In the genomic region with DNA sequence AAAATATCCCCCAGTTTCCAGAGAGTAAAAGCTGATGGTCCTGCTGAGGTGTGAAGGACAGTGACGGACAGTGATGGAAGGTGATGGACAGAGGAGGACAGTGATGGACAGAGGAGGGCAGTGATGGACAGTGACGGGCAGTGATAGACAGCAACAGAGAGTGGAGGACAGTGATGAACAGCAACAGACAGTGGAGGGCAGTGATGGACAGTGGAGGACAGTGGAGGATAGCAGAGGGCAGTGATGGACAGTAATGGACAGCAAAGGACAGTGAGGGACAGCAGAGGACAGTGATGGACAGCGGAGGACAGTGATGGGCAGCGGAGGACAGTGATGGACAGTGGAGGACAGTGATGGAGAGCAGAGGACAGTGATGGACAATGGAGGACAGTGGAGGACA, we compare ENCODE assay signal across 23 cellular contexts. TPM values are rescaled to one million over a fixed set of nuclear protein-coding genes. Genes with fewer than 3 reads are reported as not detected.
DNase-seq lines count a peak whose midpoint lies in the region; ATAC-seq, FAIRE-seq and TF ChIP-seq lines count a peak whose summit lies in the region.
"Had no signal": no experiment of that assay in that cellular context is flagged by ENCODE, and none has a peak within 500 bp of the region (broad histone marks: within the 10 kb centered on the region; RNA-seq: fewer than 3 reads in every experiment).

No MANE protein-coding gene starts in this region.

- no peak for TF ChIP-seq POLR2A in H1 (IDR thresholded peaks at IDR 0.05; ENCODE audit: control extremely low read depth in 1 of 2, low read depth in 2 of 2, low read length in 2 of 2)

- H4K5ac ChIP-seq in H1 (ENCODE audit: insufficient read length, low read depth, low read length), result peak overlapping the region; percentile 29

- H2BK15ac ChIP-seq in H1 (ENCODE audit: low read length), result peak overlapping the region; percentile 98; the same call in 1 of the 2 replicates

- WGBS in H1 (ENCODE audit: extremely low coverage in 1 of 2, insufficient coverage in 1 of 2, insufficient read length in 1 of 2, insufficient replicate concordance in 2 of 2, low coverage in 1 of 2, low lambda C conversion rate in 2 of 2, missing lambda C conversion rate in 1 of 2), 2 experiments, result 84% methylated on average over 4 of the region's 4 CpGs; no CpG with 5 or more reads in 1 of the 2 experiments

- H2AFZ ChIP-seq in H1 (ENCODE audit: low read length), result no peak overlapping the region
- H2AFZ ChIP-seq: GM23338 had no signal

- H3K36me3 Mint-ChIP-seq in activated CD4-positive, alpha-beta T cell treated with anti-CD3 and anti-CD28 coated beads, Interleukin-2, amount 10 ng/mL, durations not matched to agents 7 days and 5 days (ENCODE audit: low read depth), result no peaks in the 10 kb centered on the region
- no peaks in the 10 kb centered on the region for H3K36me3 Mint-ChIP-seq in activated CD4-positive, alpha-beta T cell treated with anti-CD3 and anti-CD28 coated beads, Interleukin-2, amount 10 ng/mL, durations not matched to agents 24 days and 14 days (ENCODE audit: low read depth)
- peaks cover 6% of the 10 kb centered on the region for H3K36me3 Mint-ChIP-seq in nephron progenitor cell (ENCODE audit: low read depth)
- no peaks in the 10 kb centered on the region for H3K36me3 Mint-ChIP-seq in CD4-positive, alpha-beta memory T cell
- no peaks in the 10 kb centered on the region for H3K36me3 Mint-ChIP-seq in CD8-positive, alpha-beta T cell

- H3K18ac ChIP-seq in H1 (ENCODE audit: extremely low read depth, low read length), result no peak overlapping the region; the same call in 1 of the 2 replicates

- H3K27ac ChIP-seq in H1 (ENCODE audit: low read depth, low read length), result no peak overlapping the region
- no peak overlapping the region for H3K27ac ChIP-seq in CD4-positive, alpha-beta memory T cell (ENCODE audit: low read depth, low read length)
- no peak overlapping the region for H3K27ac ChIP-seq in CD8-positive, alpha-beta T cell (ENCODE audit: low read depth, low read length)
- H3K27ac ChIP-seq: 22Rv1 had no signal

- intact Hi-C loops in activated CD4-positive, alpha-beta T cell treated with anti-CD3 and anti-CD28 coated beads, Interleukin-2, amount 10 ng/mL, durations not matched to agents 24 days and 14 days (cut with micrococcal nuclease), result no loop called here
- intact Hi-C loops in CD4-positive, alpha-beta memory T cell (cut with micrococcal nuclease), result no loop called here
- intact Hi-C loops in CD8-positive, alpha-beta T cell (cut with DNase I, micrococcal nuclease), result no loop called here

- H4K8ac ChIP-seq in H1 (ENCODE audit: extremely low read depth, insufficient read depth, low read length), result 0 out of 2 replicates have a peak overlapping the region, but pooled peaks have one; percentile 28

- TF ChIP-seq CTCF in H1 (IDR thresholded peaks at IDR 0.05; ENCODE audit: control extremely low read depth in 1 of 3, insufficient read depth in 1 of 3, low read depth in 1 of 3, low read length in 3 of 3) (no peak), nephron progenitor cell (IDR thresholded peaks at IDR 0.05) (no peak)
- TF ChIP-seq CTCF in CD8-positive, alpha-beta T cell (IDR thresholded peaks at IDR 0.05), result no peak

- peak overlapping the region; percentile 94 for H4K91ac ChIP-seq in H1 (replicated peaks; ENCODE audit: insufficient read length, low read length)

- no peak overlapping the region for H2BK120ac ChIP-seq in H1 (replicated peaks; ENCODE audit: low read depth, low read length)

- peak overlapping the region; percentile 54 for H3K27ac Mint-ChIP-seq in activated CD4-positive, alpha-beta T cell treated with anti-CD3 and anti-CD28 coated beads, Interleukin-2, amount 10 ng/mL, durations not matched to agents 7 days and 5 days
- no peak overlapping the region for H3K27ac Mint-ChIP-seq in activated CD4-positive, alpha-beta T cell treated with anti-CD3 and anti-CD28 coated beads, Interleukin-2, amount 10 ng/mL, durations not matched to agents 24 days and 14 days
- no peak overlapping the region for H3K27ac Mint-ChIP-seq in nephron progenitor cell
- no peak overlapping the region for H3K27ac Mint-ChIP-seq in CD4-positive, alpha-beta memory T cell
- no peak overlapping the region for H3K27ac Mint-ChIP-seq in CD8-positive, alpha-beta T cell
- H3K27ac Mint-ChIP-seq: GM23338 had no signal

- no peaks in the 10 kb centered on the region; the same call in 1 of the 2 replicates for H3K79me1 ChIP-seq in H1 (ENCODE audit: low read depth, low read length)

- H3K4me3 ChIP-seq in H1 (ENCODE audit: extremely low read depth in 1 of 4, insufficient read depth in 2 of 4, low read depth in 3 of 4, low read length in 4 of 4), result no peak overlapping the region
- H3K4me3 ChIP-seq in CD4-positive, alpha-beta memory T cell (ENCODE audit: low read length in 2 of 2), result no peak overlapping the region
- H3K4me3 ChIP-seq in CD8-positive, alpha-beta T cell (ENCODE audit: low read depth, low read length), result no peak overlapping the region
- H3K4me3 ChIP-seq: GM23338, MG63 had no signal

- FAIRE-seq in H1 (lab: Jason Lieb, UNC) (no peak), urothelium cell line (lab: Jason Lieb, UNC) (peak; percentile 99)
- FAIRE-seq: GM18507 had no signal

- H3K27me3 ChIP-seq in H1 (replicated peaks in 1 of 4; ENCODE audit: control insufficient read depth in 3 of 4, extremely low read depth in 1 of 4, insufficient read depth in 3 of 4, low read length in 3 of 4), result peaks cover 4 to 47% (median 36%) of the 10 kb centered on the region in 4 experiments
- peaks cover 19% of the 10 kb centered on the region for H3K27me3 ChIP-seq in CD4-positive, alpha-beta memory T cell (ENCODE audit: insufficient read depth, low read length)
- peaks cover 9% of the 10 kb centered on the region for H3K27me3 ChIP-seq in CD8-positive, alpha-beta T cell (ENCODE audit: insufficient read depth, low read length)

- H3K23me2 ChIP-seq in H1 (ENCODE audit: low read depth, low read length), result peaks cover 13% of the 10 kb centered on the region; the same call in 1 of the 2 replicates

- no peak overlapping the region for H3K56ac ChIP-seq in H1 (replicated peaks; ENCODE audit: insufficient read length, low read depth, low read length)

- peak overlapping the region; percentile 91 for H2AK5ac ChIP-seq in H1 (ENCODE audit: low read depth, low read length)

- peaks cover 2 to 18% (median 15%) of the 10 kb centered on the region in 4 experiments for H3K4me1 ChIP-seq in H1 (replicated peaks in 1 of 4; ENCODE audit: control insufficient read depth in 3 of 4, insufficient read depth in 4 of 4, low read length in 3 of 4)
- peaks cover 8% of the 10 kb centered on the region for H3K4me1 ChIP-seq in CD4-positive, alpha-beta memory T cell (ENCODE audit: insufficient read depth, low read length)
- H3K4me1 ChIP-seq in CD8-positive, alpha-beta T cell (ENCODE audit: insufficient read depth, low read length), result peaks cover 7% of the 10 kb centered on the region

- DNase-seq in activated CD4-positive, alpha-beta T cell treated with anti-CD3 and anti-CD28 coated beads, Interleukin-2, amount 10 ng/mL, durations not matched to agents 7 days and 5 days, result no peak
- DNase-seq in activated CD4-positive, alpha-beta T cell treated with anti-CD3 and anti-CD28 coated beads, Interleukin-2, amount 10 ng/mL, durations not matched to agents 24 days and 14 days, result no peak
- no peak for DNase-seq in H1 (ENCODE audit: low read depth in 1 of 2, low spot score in 2 of 2)
- no peak for DNase-seq in nephron progenitor cell
- DNase-seq in urothelium cell line (ENCODE audit: low spot score), result no peak
- no peak for DNase-seq in CD4-positive, alpha-beta memory T cell
- no peak for DNase-seq in CD8-positive, alpha-beta T cell
- DNase-seq in inferior parietal cortex (ENCODE audit: extremely low spot score), result no peak
- DNase-seq: ACHN, C1 segment of cervical spinal cord, GDM1, HCEC 1CT, MG63, NCI-H1417, NCI-H1694 treated with DMSO at 0.1 percent for 48 hours, NCI-H446 treated with DMSO at 0.1 percent for 48 hours, NCI-H526 treated with DMSO at 0.1 percent for 48 hours, SIG-M5 had no signal

- no peak for TF ChIP-seq RAD21 in H1 (IDR thresholded peaks at IDR 0.05 in 1 of 2, conservative IDR thresholded peaks at IDR 0.05 in 1 of 2; ENCODE audit: low read depth in 2 of 2, low read length in 2 of 2)

- CTCF ChIA-PET in activated CD4-positive, alpha-beta T cell treated with anti-CD3 and anti-CD28 coated beads, Interleukin-2, amount 10 ng/mL, durations not matched to agents 7 days and 5 days (lab: Charles Lee), result no interaction called here
- CTCF ChIA-PET in H1 (lab: Charles Lee; ENCODE audit: partially characterized antibody), result interaction anchor here (0.9 to 6.8 kb wide), 4 partner anchors 24 to 42 kb away, joined by 3 to 87 read pairs (median 16); a partner anchor contains a TSS
- CTCF ChIA-PET in CD4-positive, alpha-beta memory T cell (lab: Charles Lee; ENCODE audit: partially characterized antibody), result no interaction called here
- CTCF ChIA-PET in CD8-positive, alpha-beta T cell (lab: Charles Lee), result no interaction called here

- H3K27me3 Mint-ChIP-seq in activated CD4-positive, alpha-beta T cell treated with anti-CD3 and anti-CD28 coated beads, Interleukin-2, amount 10 ng/mL, durations not matched to agents 7 days and 5 days, result peaks cover 32% of the 10 kb centered on the region
- peaks cover 34% of the 10 kb centered on the region for H3K27me3 Mint-ChIP-seq in activated CD4-positive, alpha-beta T cell treated with anti-CD3 and anti-CD28 coated beads, Interleukin-2, amount 10 ng/mL, durations not matched to agents 24 days and 14 days
- peaks cover 49% of the 10 kb centered on the region for H3K27me3 Mint-ChIP-seq in nephron progenitor cell (ENCODE audit: low read depth, poor library complexity)
- peaks cover 33 to 34% of the 10 kb centered on the region in 2 donors for H3K27me3 Mint-ChIP-seq in CD4-positive, alpha-beta memory T cell
- peaks cover 36% of the 10 kb centered on the region for H3K27me3 Mint-ChIP-seq in CD8-positive, alpha-beta T cell (ENCODE audit: low read depth)

- H3K4me3 Mint-ChIP-seq in activated CD4-positive, alpha-beta T cell treated with anti-CD3 and anti-CD28 coated beads, Interleukin-2, amount 10 ng/mL, durations not matched to agents 7 days and 5 days, result no peak overlapping the region
- no peak overlapping the region for H3K4me3 Mint-ChIP-seq in activated CD4-positive, alpha-beta T cell treated with anti-CD3 and anti-CD28 coated beads, Interleukin-2, amount 10 ng/mL, durations not matched to agents 24 days and 14 days
- peak overlapping the region; percentile 31 for H3K4me3 Mint-ChIP-seq in nephron progenitor cell
- H3K4me3 Mint-ChIP-seq in CD4-positive, alpha-beta memory T cell, result peak overlapping the region in 1 of 8 donors; percentile 50
- no peak overlapping the region for H3K4me3 Mint-ChIP-seq in CD8-positive, alpha-beta T cell
- H3K4me3 Mint-ChIP-seq: GM23338 had no signal

- POLR2A ChIA-PET in activated CD4-positive, alpha-beta T cell treated with anti-CD3 and anti-CD28 coated beads, Interleukin-2, amount 10 ng/mL, durations not matched to agents 7 days and 5 days (lab: Charles Lee), result no interaction called here
- POLR2A ChIA-PET in H1 (lab: Charles Lee; ENCODE audit: partially characterized antibody), result interaction anchor here (4.7 kb wide), 1 partner anchor 23 kb away, joined by 21 read pairs; a partner anchor contains a TSS
- POLR2A ChIA-PET in CD4-positive, alpha-beta memory T cell (lab: Charles Lee; ENCODE audit: partially characterized antibody), result no interaction called here
- POLR2A ChIA-PET in CD8-positive, alpha-beta T cell (lab: Charles Lee), result no interaction called here

- peak overlapping the region; percentile 95 for H2BK5ac ChIP-seq in H1 (ENCODE audit: low read depth, low read length)

- H2BK12ac ChIP-seq in H1 (ENCODE audit: low read depth, low read length), result peak overlapping the region; percentile 93

- no peaks in the 10 kb centered on the region for H3K4me1 Mint-ChIP-seq in activated CD4-positive, alpha-beta T cell treated with anti-CD3 and anti-CD28 coated beads, Interleukin-2, amount 10 ng/mL, durations not matched to agents 7 days and 5 days
- H3K4me1 Mint-ChIP-seq in activated CD4-positive, alpha-beta T cell treated with anti-CD3 and anti-CD28 coated beads, Interleukin-2, amount 10 ng/mL, durations not matched to agents 24 days and 14 days, result no peaks in the 10 kb centered on the region
- H3K4me1 Mint-ChIP-seq in nephron progenitor cell, result peaks cover 78% of the 10 kb centered on the region
- H3K4me1 Mint-ChIP-seq in CD4-positive, alpha-beta memory T cell, result peaks cover 7 to 13% (median 9%) of the 10 kb centered on the region in 4 donors
- peaks cover 12% of the 10 kb centered on the region for H3K4me1 Mint-ChIP-seq in CD8-positive, alpha-beta T cell (ENCODE audit: low read depth)

- H3K9ac ChIP-seq in H1 (replicated peaks in 1 of 4; ENCODE audit: extremely low read depth in 1 of 4, low read depth in 3 of 4, low read length in 3 of 4), result no peak overlapping the region

- H2BK20ac ChIP-seq in H1 (ENCODE audit: low read length), result no peak overlapping the region

- H3K9me3 ChIP-seq in H1 (ENCODE audit: insufficient read depth in 2 of 2, low read depth in 1 of 2, low read length in 1 of 2), result no peaks in the 10 kb centered on the region
- H3K9me3 ChIP-seq in CD4-positive, alpha-beta memory T cell (ENCODE audit: control insufficient read depth in 1 of 2, low read length in 2 of 2), result no peaks in the 10 kb centered on the region
- H3K9me3 ChIP-seq in CD8-positive, alpha-beta T cell (ENCODE audit: low read length), result no peaks in the 10 kb centered on the region
- H3K9me3 ChIP-seq: MG63 had no signal

- no peaks in the 10 kb centered on the region for H3K79me2 ChIP-seq in H1 (ENCODE audit: control insufficient read depth in 1 of 2, insufficient read depth in 2 of 2, low read length in 2 of 2)

- peak overlapping the region; percentile 53 for H3K4ac ChIP-seq in H1 (replicated peaks; ENCODE audit: insufficient read length, low read depth, low read length)

- H4K20me1 ChIP-seq in H1 (replicated peaks in 1 of 2; ENCODE audit: control insufficient read depth in 1 of 2, insufficient read depth in 2 of 2, low read length in 2 of 2), result peaks cover 0 to 4% of the 10 kb centered on the region in 2 experiments

- no peak overlapping the region for H3K23ac ChIP-seq in H1 (ENCODE audit: insufficient read length)

- ATAC-seq in CD8-positive, alpha-beta T cell, result no peak
- ATAC-seq: GM23338, SK-N-SH treated with all-trans-retinoic acid at 6 μM for 48 hours had no signal

- no peak overlapping the region for H3K4me2 ChIP-seq in H1 (ENCODE audit: insufficient read depth in 1 of 2, low read depth in 2 of 2, low read length in 2 of 2)
- H3K4me2 ChIP-seq: GM23338 had no signal

- no peaks in the 10 kb centered on the region; a peak in 1 of 8 replicates for H3K36me3 ChIP-seq in H1 (ENCODE audit: control insufficient read depth in 2 of 4, insufficient read depth in 4 of 4, low read length in 3 of 4)
- no peaks in the 10 kb centered on the region for H3K36me3 ChIP-seq in CD4-positive, alpha-beta memory T cell (ENCODE audit: insufficient read depth, low read length)
- H3K36me3 ChIP-seq in CD8-positive, alpha-beta T cell (ENCODE audit: insufficient read depth, low read length), result no peaks in the 10 kb centered on the region
- H3K36me3 ChIP-seq: MG63 had no signal

- no peak overlapping the region for H3K14ac ChIP-seq in H1 (ENCODE audit: insufficient read length)

- H3K9me3 Mint-ChIP-seq in activated CD4-positive, alpha-beta T cell treated with anti-CD3 and anti-CD28 coated beads, Interleukin-2, amount 10 ng/mL, durations not matched to agents 7 days and 5 days, result no peaks in the 10 kb centered on the region
- H3K9me3 Mint-ChIP-seq in activated CD4-positive, alpha-beta T cell treated with anti-CD3 and anti-CD28 coated beads, Interleukin-2, amount 10 ng/mL, durations not matched to agents 24 days and 14 days, result no peaks in the 10 kb centered on the region
- H3K9me3 Mint-ChIP-seq in nephron progenitor cell, result peaks cover 5% of the 10 kb centered on the region
- peaks cover 0 to 4% (median 0%) of the 10 kb centered on the region in 8 donors for H3K9me3 Mint-ChIP-seq in CD4-positive, alpha-beta memory T cell
- no peaks in the 10 kb centered on the region for H3K9me3 Mint-ChIP-seq in CD8-positive, alpha-beta T cell
- H3K9me3 Mint-ChIP-seq: GM23338 had no signal

- TF ChIP-seq EP300 in H1 (IDR thresholded peaks at IDR 0.05; ENCODE audit: borderline replicate concordance in 1 of 2, low read depth in 2 of 2, low read length in 2 of 2), result no peak

RNA-seq across cellular contexts. Expression of a gene that starts 2.7 kb away (rescaled TPM):
- not detected for total RNA-seq in activated CD4-positive, alpha-beta T cell treated with anti-CD3 and anti-CD28 coated beads, Interleukin-2, amount 10 ng/mL, durations not matched to agents 7 days and 5 days
- not detected in 2 replicates for total RNA-seq in activated CD4-positive, alpha-beta T cell treated with anti-CD3 and anti-CD28 coated beads, Interleukin-2, amount 10 ng/mL, durations not matched to agents 24 days and 14 days
- 6.6 and 6.9 TPM in 2 replicates for total RNA-seq in H1 (2021; fragmentation: NEBNext Ultra II Directional; extraction: Animal tissue kit (Norgen Biotek cat#: 25700))
- 17.0 and 21.9 TPM in 2 replicates for polyA plus RNA-seq in H1 (2011; rRNA removed)
- polyA plus RNA-seq in H1 (2011; cell fraction: cytosol; rRNA removed), result 13.2 TPM
- polyA plus RNA-seq in H1 (2011; cell fraction: nucleus; rRNA removed), result 27.5 TPM
- 4.5 to 10.2 TPM (median 8.1 TPM) in 4 replicates for polyA plus RNA-seq in H1 (2012, experiment 1 of 2)
- polyA plus RNA-seq in H1 (2012, experiment 2 of 2), result 6.7 TPM
- 8.1 TPM for polyA plus RNA-seq in H1 (2013, experiment 1 of 2)
- 5.9 TPM for polyA plus RNA-seq in H1 (2013, experiment 2 of 2)
- polyA minus RNA-seq in H1 (2011; rRNA and poly(A)+ RNA removed), result 5.3 and 5.5 TPM in 2 replicates
- 4.3 TPM for polyA minus RNA-seq in H1 (2011; cell fraction: cytosol; rRNA and poly(A)+ RNA removed)
- 7.0 TPM for polyA minus RNA-seq in H1 (2011; cell fraction: nucleus; rRNA and poly(A)+ RNA removed)
- not detected for total RNA-seq in CD4-positive, alpha-beta memory T cell
- polyA plus RNA-seq in CD4-positive, alpha-beta memory T cell, result not detected
- total RNA-seq in CD8-positive, alpha-beta T cell, result not detected
- total RNA-seq: LHCN-M2 had no signal

RNA-seq across cellular contexts. Expression of a gene that starts 15.7 kb away (rescaled TPM):
- total RNA-seq in activated CD4-positive, alpha-beta T cell treated with anti-CD3 and anti-CD28 coated beads, Interleukin-2, amount 10 ng/mL, durations not matched to agents 7 days and 5 days, result 10 to 100 TPM; 88.0 to 94.4 TPM
- total RNA-seq in activated CD4-positive, alpha-beta T cell treated with anti-CD3 and anti-CD28 coated beads, Interleukin-2, amount 10 ng/mL, durations not matched to agents 24 days and 14 days, result 97.0 and 98.2 TPM in 2 replicates
- 93.0 and 100 TPM in 2 replicates for total RNA-seq in H1 (2021; fragmentation: NEBNext Ultra II Directional; extraction: Animal tissue kit (Norgen Biotek cat#: 25700))
- 93.7 and 136 TPM in 2 replicates for polyA plus RNA-seq in H1 (2011; rRNA removed)
- 110 TPM for polyA plus RNA-seq in H1 (2011; cell fraction: cytosol; rRNA removed)
- 723 TPM for polyA plus RNA-seq in H1 (2011; cell fraction: nucleus; rRNA removed)
- 84.2 to 119 TPM (median 111 TPM) in 4 replicates for polyA plus RNA-seq in H1 (2012, experiment 1 of 2)
- polyA plus RNA-seq in H1 (2012, experiment 2 of 2), result 65.8 TPM
- 59.7 TPM for polyA plus RNA-seq in H1 (2013, experiment 1 of 2)
- polyA plus RNA-seq in H1 (2013, experiment 2 of 2), result 49.0 TPM
- 37.5 and 49.1 TPM in 2 replicates for polyA minus RNA-seq in H1 (2011; rRNA and poly(A)+ RNA removed)
- 44.3 TPM for polyA minus RNA-seq in H1 (2011; cell fraction: cytosol; rRNA and poly(A)+ RNA removed)
- 123 TPM for polyA minus RNA-seq in H1 (2011; cell fraction: nucleus; rRNA and poly(A)+ RNA removed)
- 100 to 1,000 TPM; 113 to 120 TPM for total RNA-seq in CD4-positive, alpha-beta memory T cell
- polyA plus RNA-seq in CD4-positive, alpha-beta memory T cell, result 10 to 100 TPM; 11.5 to 26.0 TPM
- total RNA-seq in CD8-positive, alpha-beta T cell, result 100 to 1,000 TPM; 121 to 123 TPM

RNA-seq across cellular contexts. Expression of a gene that starts 21.2 kb away (rescaled TPM):
- total RNA-seq in activated CD4-positive, alpha-beta T cell treated with anti-CD3 and anti-CD28 coated beads, Interleukin-2, amount 10 ng/mL, durations not matched to agents 7 days and 5 days, result not detected
- total RNA-seq in activated CD4-positive, alpha-beta T cell treated with anti-CD3 and anti-CD28 coated beads, Interleukin-2, amount 10 ng/mL, durations not matched to agents 24 days and 14 days, result not detected in 2 replicates
- total RNA-seq in H1 (2021; fragmentation: NEBNext Ultra II Directional; extraction: Animal tissue kit (Norgen Biotek cat#: 25700)), result 0.41 TPM in 1 of 2 replicates, not detected in the other
- polyA plus RNA-seq in H1 (2011; rRNA removed), result 0.11 and 0.16 TPM in 2 replicates
- polyA plus RNA-seq in H1 (2011; cell fraction: cytosol; rRNA removed), result 0.16 TPM
- polyA plus RNA-seq in H1 (2011; cell fraction: nucleus; rRNA removed), result 0.77 TPM
- 0.19 TPM in 1 of 4 replicates, not detected in the others for polyA plus RNA-seq in H1 (2012, experiment 1 of 2)
- not detected for polyA plus RNA-seq in H1 (2012, experiment 2 of 2)
- polyA plus RNA-seq in H1 (2013, experiment 1 of 2), result 0.06 TPM
- 0.06 TPM for polyA plus RNA-seq in H1 (2013, experiment 2 of 2)
- polyA minus RNA-seq in H1 (2011; rRNA and poly(A)+ RNA removed), result not detected in 2 replicates
- polyA minus RNA-seq in H1 (2011; cell fraction: cytosol; rRNA and poly(A)+ RNA removed), result not detected
- not detected for polyA minus RNA-seq in H1 (2011; cell fraction: nucleus; rRNA and poly(A)+ RNA removed)
- total RNA-seq in CD4-positive, alpha-beta memory T cell, result not detected
- polyA plus RNA-seq in CD4-positive, alpha-beta memory T cell, result not detected
- total RNA-seq in CD8-positive, alpha-beta T cell, result 1 to 10 TPM; 2.0 to 2.1 TPM
- total RNA-seq: LHCN-M2 had no signal

RNA-seq across cellular contexts. Expression of a gene that starts 36.0 kb away (rescaled TPM):
- total RNA-seq in activated CD4-positive, alpha-beta T cell treated with anti-CD3 and anti-CD28 coated beads, Interleukin-2, amount 10 ng/mL, durations not matched to agents 7 days and 5 days, result not detected
- total RNA-seq in activated CD4-positive, alpha-beta T cell treated with anti-CD3 and anti-CD28 coated beads, Interleukin-2, amount 10 ng/mL, durations not matched to agents 24 days and 14 days, result not detected in 2 replicates
- total RNA-seq in H1 (2021; fragmentation: NEBNext Ultra II Directional; extraction: Animal tissue kit (Norgen Biotek cat#: 25700)), result 0.17 and 0.19 TPM in 2 replicates
- 0.21 and 0.61 TPM in 2 replicates for polyA plus RNA-seq in H1 (2011; rRNA removed)
- polyA plus RNA-seq in H1 (2011; cell fraction: cytosol; rRNA removed), result 0.41 TPM
- 5.9 TPM for polyA plus RNA-seq in H1 (2011; cell fraction: nucleus; rRNA removed)
- 0.08 to 1.0 TPM (median 0.66 TPM) in 4 replicates for polyA plus RNA-seq in H1 (2012, experiment 1 of 2)
- polyA plus RNA-seq in H1 (2012, experiment 2 of 2), result 0.07 TPM
- 0.06 TPM for polyA plus RNA-seq in H1 (2013, experiment 1 of 2)
- polyA plus RNA-seq in H1 (2013, experiment 2 of 2), result 0.06 TPM
- 0.07 and 0.09 TPM in 2 replicates for polyA minus RNA-seq in H1 (2011; rRNA and poly(A)+ RNA removed)
- polyA minus RNA-seq in H1 (2011; cell fraction: cytosol; rRNA and poly(A)+ RNA removed), result 0.37 TPM
- 1.9 TPM for polyA minus RNA-seq in H1 (2011; cell fraction: nucleus; rRNA and poly(A)+ RNA removed)
- under 1 TPM in 1 of 2 experiments, not detected in 1; 0.11 TPM for total RNA-seq in CD4-positive, alpha-beta memory T cell
- polyA plus RNA-seq in CD4-positive, alpha-beta memory T cell, result not detected
- under 1 TPM; 0.11 to 0.22 TPM for total RNA-seq in CD8-positive, alpha-beta T cell

RNA-seq across cellular contexts. Expression of a gene that starts 41.0 kb away (rescaled TPM):
- 10 to 100 TPM; 39.3 to 41.3 TPM for total RNA-seq in activated CD4-positive, alpha-beta T cell treated with anti-CD3 and anti-CD28 coated beads, Interleukin-2, amount 10 ng/mL, durations not matched to agents 7 days and 5 days
- total RNA-seq in activated CD4-positive, alpha-beta T cell treated with anti-CD3 and anti-CD28 coated beads, Interleukin-2, amount 10 ng/mL, durations not matched to agents 24 days and 14 days, result 44.5 and 48.6 TPM in 2 replicates
- 66.0 and 66.1 TPM in 2 replicates for total RNA-seq in H1 (2021; fragmentation: NEBNext Ultra II Directional; extraction: Animal tissue kit (Norgen Biotek cat#: 25700))
- 32.8 and 38.3 TPM in 2 replicates for polyA plus RNA-seq in H1 (2011; rRNA removed)
- 41.4 TPM for polyA plus RNA-seq in H1 (2011; cell fraction: cytosol; rRNA removed)
- polyA plus RNA-seq in H1 (2011; cell fraction: nucleus; rRNA removed), result 41.1 TPM
- 46.9 to 54.7 TPM (median 49.9 TPM) in 4 replicates for polyA plus RNA-seq in H1 (2012, experiment 1 of 2)
- polyA plus RNA-seq in H1 (2012, experiment 2 of 2), result 35.5 TPM
- polyA plus RNA-seq in H1 (2013, experiment 1 of 2), result 44.4 TPM
- 44.2 TPM for polyA plus RNA-seq in H1 (2013, experiment 2 of 2)
- 42.5 and 44.7 TPM in 2 replicates for polyA minus RNA-seq in H1 (2011; rRNA and poly(A)+ RNA removed)
- 40.8 TPM for polyA minus RNA-seq in H1 (2011; cell fraction: cytosol; rRNA and poly(A)+ RNA removed)
- 22.0 TPM for polyA minus RNA-seq in H1 (2011; cell fraction: nucleus; rRNA and poly(A)+ RNA removed)
- 10 to 100 TPM; 47.7 to 48.1 TPM for total RNA-seq in CD4-positive, alpha-beta memory T cell
- 10 to 100 TPM; 21.1 to 43.2 TPM for polyA plus RNA-seq in CD4-positive, alpha-beta memory T cell
- total RNA-seq in CD8-positive, alpha-beta T cell, result 10 to 100 TPM; 44.8 to 45.7 TPM
